Comparison of ENCODE assay signal across 22 cellular contexts in the genomic region with DNA sequence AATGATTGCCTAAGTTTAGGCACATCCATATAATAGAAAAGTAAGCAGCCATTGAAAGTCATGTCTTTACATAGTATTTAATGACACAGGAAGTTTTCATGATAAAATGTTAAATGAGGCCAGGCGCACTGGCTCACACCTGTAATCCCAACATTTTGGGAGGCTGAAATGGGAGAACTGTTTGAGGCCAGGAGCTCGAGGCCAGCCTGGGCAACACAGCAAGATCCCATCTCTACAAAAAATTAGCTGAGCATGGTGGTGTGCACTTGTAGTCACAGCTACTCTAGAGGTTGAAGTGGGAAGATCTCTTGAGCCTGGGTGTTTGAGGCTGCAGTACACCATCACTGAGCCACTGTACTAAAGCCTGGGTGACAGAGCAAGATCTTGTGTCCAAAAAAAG. TPM values are rescaled to one million over a fixed set of nuclear protein-coding genes. Genes with fewer than 3 reads are reported as not detected.
A peak's percentile ranks its signal among the peaks of the same experiment; 100 is the strongest.
DNase-seq lines count a peak whose midpoint lies in the region; ATAC-seq, FAIRE-seq and TF ChIP-seq lines count a peak whose summit lies in the region.
"Had no signal": no experiment of that assay in that cellular context is flagged by ENCODE, and none has a peak within 500 bp of the region (broad histone marks: within the 10 kb centered on the region; RNA-seq: fewer than 3 reads in every experiment).

No MANE protein-coding gene starts in this region.

- H3K27ac ChIP-seq in K562 (ENCODE audit: extremely low read depth, low read depth, low read length), result no peak overlapping the region
- H3K27ac ChIP-seq: 22Rv1; A549; BLaER1 treated with 17β-estradiol and CSF1 and Interleukin-3, amounts not matched to agents 10 nM and 100 nM; C4-2B had no signal

- no peaks in the 10 kb centered on the region for H3K4me1 Mint-ChIP-seq in activated T-cell treated with anti-CD3 and anti-CD28 coated beads, Interleukin-2, amount 50 U/mL, for 72 hours (ENCODE audit: low read depth)
- H3K4me1 Mint-ChIP-seq in T-helper 17 cell, result no peaks in the 10 kb centered on the region
- H3K4me1 Mint-ChIP-seq: B cell had no signal

- 50% methylated on average over 2 of the region's 2 CpGs for WGBS in K562 (ENCODE audit: insufficient coverage, low coverage, missing lambda C conversion rate)

- H3K27ac Mint-ChIP-seq in activated T-cell treated with anti-CD3 and anti-CD28 coated beads, Interleukin-2, amount 50 U/mL, for 72 hours, result peak overlapping the region; percentile 25
- H3K27ac Mint-ChIP-seq in T-helper 17 cell, result peak overlapping the region; percentile 57
- H3K27ac Mint-ChIP-seq: B cell; CD4-positive, alpha-beta T cell; CD8-positive, alpha-beta T cell had no signal

- no peaks in the 10 kb centered on the region for H4K20me1 ChIP-seq in K562 (replicated peaks; ENCODE audit: control insufficient read depth, insufficient read depth, low read length)
- H4K20me1 ChIP-seq: BLaER1 treated with 17β-estradiol and CSF1 and Interleukin-3, amounts not matched to agents 10 nM and 100 nM had no signal

- no peak for DNase-seq in activated T-cell treated with anti-CD3 and anti-CD28 coated beads, Interleukin-2, amount 50 U/mL, for 72 hours
- DNase-seq in activated T-cell treated with anti-CD3 and anti-CD28 coated beads, Interleukin-2, amount 50 U/mL, for 48 hours, result no peak
- DNase-seq in T-helper 17 cell, result no peak
- no peak for DNase-seq in K562 (ENCODE audit: extremely low read depth in 1 of 4, low spot score in 3 of 4)
- DNase-seq in stimulated activated CD4-positive, alpha-beta T cell treated with anti-CD3 and anti-CD28 coated beads, Interleukin-15, amount 100 ng/mL, for 24 hours, result no peak
- DNase-seq: AML-193; Caco-2; Calu3; CD4-positive, alpha-beta T cell; CD8-positive, alpha-beta T cell; DMS79 treated with DMSO at 0.1 percent for 48 hours; GF-D8 had no signal

- no peak for TF ChIP-seq POLR2A in K562 (conservative IDR thresholded peaks at IDR 0.05)

- H3K9me1 ChIP-seq in K562 (ENCODE audit: control insufficient read depth, insufficient read depth, low read length), result no peaks in the 10 kb centered on the region

- H3K9me3 ChIP-seq in T-helper 17 cell (ENCODE audit: control insufficient read depth, low read length, poor library complexity, severe bottlenecking) (no peaks in the 10 kb centered on the region), K562 (replicated peaks; ENCODE audit: control insufficient read depth, insufficient read depth, low read depth, low read length) (no peaks in the 10 kb centered on the region)
- H3K9me3 ChIP-seq: A549; BLaER1 treated with 17β-estradiol and CSF1 and Interleukin-3, amounts not matched to agents 10 nM and 100 nM; Caco-2 had no signal

- no peak for TF ChIP-seq RAD21 in K562 (CRISPR knock-in tag; conservative IDR thresholded peaks at IDR 0.05 in 1 of 2, IDR thresholded peaks at IDR 0.05 in 1 of 2)

- no peak overlapping the region for H2AFZ ChIP-seq in K562 (ENCODE audit: low read depth, low read length)

- no peaks in the 10 kb centered on the region for H3K79me2 ChIP-seq in K562 (ENCODE audit: control insufficient read depth, insufficient read depth, low read length)

- H3K36me3 Mint-ChIP-seq in activated T-cell treated with anti-CD3 and anti-CD28 coated beads, Interleukin-2, amount 50 U/mL, for 72 hours (ENCODE audit: insufficient read depth in 2 of 2), result no peaks in the 10 kb centered on the region
- no peaks in the 10 kb centered on the region for H3K36me3 Mint-ChIP-seq in T-helper 17 cell (ENCODE audit: low read depth)

- no peak for ATAC-seq in activated T-cell treated with anti-CD3 and anti-CD28 coated beads, Interleukin-2, amount 50 U/mL, for 72 hours (replicated peaks in 1 of 2)
- ATAC-seq in T-helper 17 cell, result no peak
- ATAC-seq in K562, result no peak
- ATAC-seq in GM21529 (IDR thresholded peaks at IDR 0.05; ENCODE audit: unreplicated experiment), result no peak
- ATAC-seq: A549; CD8-positive, alpha-beta T cell had no signal

- in situ Hi-C loops in K562 (cut with MboI), result no loop called here

- H3K27me3 ChIP-seq in K562 (ENCODE audit: control insufficient read depth in 2 of 2, insufficient read depth in 2 of 2, low read length in 2 of 2), result no peaks in the 10 kb centered on the region
- H3K27me3 ChIP-seq: BLaER1 treated with 17β-estradiol and CSF1 and Interleukin-3, amounts not matched to agents 10 nM and 100 nM had no signal

- no peak overlapping the region for H3K4me3 ChIP-seq in K562
- H3K4me3 ChIP-seq: A549; BLaER1 treated with 17β-estradiol and CSF1 and Interleukin-3, amounts not matched to agents 10 nM and 100 nM had no signal

- no peaks in the 10 kb centered on the region for H3K27me3 Mint-ChIP-seq in activated T-cell treated with anti-CD3 and anti-CD28 coated beads, Interleukin-2, amount 50 U/mL, for 72 hours (ENCODE audit: low read depth)
- H3K27me3 Mint-ChIP-seq in T-helper 17 cell, result no peaks in the 10 kb centered on the region
- H3K27me3 Mint-ChIP-seq: B cell; CD4-positive, alpha-beta T cell had no signal

- no peaks in the 10 kb centered on the region for H3K4me1 ChIP-seq in K562 (replicated peaks in 1 of 2; ENCODE audit: control insufficient read depth in 2 of 2, insufficient read depth in 2 of 2, low read length in 2 of 2)
- H3K4me1 ChIP-seq: A549; BLaER1 treated with 17β-estradiol and CSF1 and Interleukin-3, amounts not matched to agents 10 nM and 100 nM; Caco-2 had no signal

- H3K36me3 ChIP-seq in K562 (ENCODE audit: control insufficient read depth, insufficient read depth, low read length), result no peaks in the 10 kb centered on the region

- TF ChIP-seq CTCF in K562 (IDR thresholded peaks at IDR 0.05 in 2 of 3, conservative IDR thresholded peaks at IDR 0.05 in 1 of 3; ENCODE audit: insufficient read depth in 2 of 3, low read depth in 1 of 3, low read length in 3 of 3), result no peak

- H3K9me3 Mint-ChIP-seq in activated T-cell treated with anti-CD3 and anti-CD28 coated beads, Interleukin-2, amount 50 U/mL, for 72 hours, result no peaks in the 10 kb centered on the region
- H3K9me3 Mint-ChIP-seq: CD4-positive, alpha-beta T cell; CD8-positive, alpha-beta T cell had no signal

- no peak for FAIRE-seq in K562 (lab: Jason Lieb, UNC)
- FAIRE-seq: A549, D721Med, G401.6, GM12891, GM19239 had no signal

- intact Hi-C loops in K562 (cut with micrococcal nuclease), result no loop called here

- POLR2A ChIA-PET in K562 (lab: Yijun Ruan, JAX), result no interaction called here

- no peak for TF ChIP-seq EP300 in K562 (IDR thresholded peaks at IDR 0.05; ENCODE audit: low read length)

- CTCF ChIA-PET in K562 (lab: Yijun Ruan, JAX; ENCODE audit: low intra/inter-chr PET ratio), result no interaction called here

- no TSS peak for BruUV-seq in K562 (replicated peaks; lab: Mats Ljungman, UMichigan)

- H3K4me3 Mint-ChIP-seq in activated T-cell treated with anti-CD3 and anti-CD28 coated beads, Interleukin-2, amount 50 U/mL, for 72 hours, result no peak overlapping the region
- no peak overlapping the region for H3K4me3 Mint-ChIP-seq in T-helper 17 cell
- H3K4me3 Mint-ChIP-seq: B cell; CD4-positive, alpha-beta T cell; CD8-positive, alpha-beta T cell had no signal

- no peak overlapping the region for H3K4me2 ChIP-seq in K562 (ENCODE audit: insufficient read depth, low read length)
- H3K4me2 ChIP-seq: A549; BLaER1 treated with 17β-estradiol and CSF1 and Interleukin-3, amounts not matched to agents 10 nM and 100 nM had no signal

- H3K9ac ChIP-seq in K562 (ENCODE audit: insufficient read depth in 1 of 2, low read depth in 2 of 2, low read length in 2 of 2), result no peak overlapping the region
- H3K9ac ChIP-seq: BLaER1 treated with 17β-estradiol and CSF1 and Interleukin-3, amounts not matched to agents 10 nM and 100 nM had no signal

TF ChIP-seq in K562, 482 proteins besides CTCF, POLR2A, EP300 and RAD21:
- peak; percentile 66 for TF ChIP-seq ZNF121 (CRISPR knock-in tag; conservative IDR thresholded peaks at IDR 0.05)
- TF ChIP-seq, protein P1, sequence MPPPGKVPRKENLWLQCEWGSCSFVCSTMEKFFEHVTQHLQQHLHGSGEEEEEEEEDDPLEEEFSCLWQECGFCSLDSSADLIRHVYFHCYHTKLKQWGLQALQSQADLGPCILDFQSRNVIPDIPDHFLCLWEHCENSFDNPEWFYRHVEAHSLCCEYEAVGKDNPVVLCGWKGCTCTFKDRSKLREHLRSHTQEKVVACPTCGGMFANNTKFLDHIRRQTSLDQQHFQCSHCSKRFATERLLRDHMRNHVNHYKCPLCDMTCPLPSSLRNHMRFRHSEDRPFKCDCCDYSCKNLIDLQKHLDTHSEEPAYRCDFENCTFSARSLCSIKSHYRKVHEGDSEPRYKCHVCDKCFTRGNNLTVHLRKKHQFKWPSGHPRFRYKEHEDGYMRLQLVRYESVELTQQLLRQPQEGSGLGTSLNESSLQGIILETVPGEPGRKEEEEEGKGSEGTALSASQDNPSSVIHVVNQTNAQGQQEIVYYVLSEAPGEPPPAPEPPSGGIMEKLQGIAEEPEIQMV (tag; conservative IDR thresholded peaks at IDR 0.05; ENCODE audit: low read depth), result no peak
TF ChIP-seq in K562: peak in this region for 1.

RNA-seq across cellular contexts. Expression of a gene that starts 59.4 kb away (rescaled TPM):
- 10 to 100 TPM in 1 of 2 donors, 1 to 10 TPM in 1; 7.5 to 10.6 TPM for total RNA-seq in activated T-cell treated with anti-CD3 and anti-CD28 coated beads, Interleukin-2, amount 50 U/mL, for 72 hours
- 1 to 10 TPM; 7.4 to 9.6 TPM for total RNA-seq in T-helper 17 cell
- 23.2 and 32.3 TPM in 2 replicates for total RNA-seq in K562 (2011; cell fraction: chromatin; rRNA removed; ENCODE audit: low replicate concordance)
- 22.8 and 27.4 TPM in 2 replicates for total RNA-seq in K562 (2011; cell fraction: nucleolus; rRNA removed)
- total RNA-seq in K562 (2011; cell fraction: nucleoplasm; rRNA removed), result 35.6 and 42.7 TPM in 2 replicates
- total RNA-seq in K562 (2014; rRNA removed), result 12.4 and 21.7 TPM in 2 replicates
- total RNA-seq in K562 (2014; rRNA removed; fragmentation: Illumina TruSeq; extraction: Trizol), result 22.6 and 22.9 TPM in 2 replicates
- total RNA-seq in K562 (2015; rRNA removed; fragmentation: Illumina TruSeq; extraction: Trizol), result 22.5 and 24.7 TPM in 2 replicates
- 17.4 and 18.0 TPM in 2 replicates for total RNA-seq in K562 (2021)
- 16.7 and 22.9 TPM in 2 replicates for polyA plus RNA-seq in K562 (2011; rRNA removed)
- polyA plus RNA-seq in K562 (2011; cell fraction: cytosol; rRNA removed), result 10.5 and 12.2 TPM in 2 replicates
- polyA plus RNA-seq in K562 (2011; cell fraction: nucleus; rRNA removed), result 17.9 and 25.1 TPM in 2 replicates
- 14.3 and 17.4 TPM in 2 replicates for polyA plus RNA-seq in K562 (2012)
- polyA plus RNA-seq in K562 (2014; fragmentation: Illumina TruSeq; extraction: Trizol), result 21.5 and 25.1 TPM in 2 replicates
- 10 to 100 TPM in 1 of 2 experiments, 1 to 10 TPM in 1; 5.5 to 10.2 TPM for polyA plus RNA-seq in K562 (2014; fragmentation: Nextera tagmentation; extraction: Ambion mirVana)
- 17.6 and 18.2 TPM in 2 replicates for polyA plus RNA-seq in K562 (2014; rRNA removed)
- polyA minus RNA-seq in K562 (2011; rRNA and poly(A)+ RNA removed), result 33.2 and 34.4 TPM in 2 replicates
- polyA minus RNA-seq in K562 (2011; cell fraction: cytosol; rRNA and poly(A)+ RNA removed), result 5.0 and 9.4 TPM in 2 replicates
- 28.7 and 31.2 TPM in 2 replicates for polyA minus RNA-seq in K562 (2011; cell fraction: nucleus; rRNA and poly(A)+ RNA removed)
